1 cellular context compared by ENCODE assay signal in genomic region chr10:113454341-113455061, GRCh38.
TF ChIP-seq lines count a peak whose summit lies in the region.

No MANE protein-coding gene starts in this region.

TF ChIP-seq in H1, 55 proteins besides CTCF, POLR2A, EP300 and RAD21 (continued from another document):
- no peak for TF ChIP-seq CHD7 (IDR thresholded peaks at IDR 0.05; ENCODE audit: insufficient replicate concordance, low read length)
- TF ChIP-seq, protein P1, sequence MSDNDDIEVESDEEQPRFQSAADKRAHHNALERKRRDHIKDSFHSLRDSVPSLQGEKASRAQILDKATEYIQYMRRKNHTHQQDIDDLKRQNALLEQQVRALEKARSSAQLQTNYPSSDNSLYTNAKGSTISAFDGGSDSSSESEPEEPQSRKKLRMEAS (IDR thresholded peaks at IDR 0.05), result 0 out of 2 replicates have a peak, but pooled peaks have one; percentile 16
- no peak for TF ChIP-seq HDAC6 (IDR thresholded peaks at IDR 0.05; ENCODE audit: low read depth, low read length)
- TF ChIP-seq PHF8 (conservative IDR thresholded peaks at IDR 0.05; ENCODE audit: low read depth, low read length), result no peak
- TF ChIP-seq SIN3A (conservative IDR thresholded peaks at IDR 0.05 in 1 of 2, IDR thresholded peaks at IDR 0.05 in 1 of 2; ENCODE audit: low read depth in 1 of 2, low read length in 2 of 2), result no peak
